Comparison of ENCODE assay signal across 10 cellular contexts in the genomic region with DNA sequence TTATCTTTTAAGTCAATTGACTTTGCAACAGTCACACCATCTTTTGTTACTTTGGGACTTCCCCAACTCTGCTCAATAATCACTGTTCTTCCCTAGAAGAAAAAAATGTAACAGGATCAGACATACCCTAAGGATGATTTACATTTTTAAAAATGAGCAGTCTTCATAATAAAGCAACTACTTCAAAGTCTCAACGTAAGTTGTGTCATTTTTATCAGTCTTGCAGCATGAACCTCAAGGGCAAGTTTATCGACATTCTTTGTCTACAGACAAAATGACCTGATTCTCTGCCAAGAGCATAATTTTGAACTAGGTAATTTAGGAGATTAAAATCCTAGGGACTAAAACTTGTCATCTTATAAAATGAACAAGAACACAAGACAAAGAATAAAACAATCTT. TPM values are rescaled to one million over a fixed set of nuclear protein-coding genes. Genes with fewer than 3 reads are reported as not detected.
DNase-seq lines count a peak whose midpoint lies in the region; ATAC-seq lines count a peak whose summit lies in the region.
"Had no signal": no experiment of that assay in that cellular context is flagged by ENCODE, and none has a peak within 500 bp of the region (broad histone marks: within the 10 kb centered on the region; RNA-seq: fewer than 3 reads in every experiment).

No MANE protein-coding gene starts in this region.

- DNase-seq in stimulated activated naive CD8-positive, alpha-beta T cell treated with anti-CD3 and anti-CD28 coated beads, Interleukin-15, Interleukin-2, amounts not matched to agents 100 U/mL and 50 U/mL, for 24 hours, result no peak
- DNase-seq in activated T-helper 1 cell treated with anti-CD3 and anti-CD28 coated beads, Interleukin-12 subunit alpha, Interleukin-12 subunit beta, Interleukin-2, Interleukin-4 antibody, amounts not matched to agents 30 ng/mL and 10 ng/mL and 1 ng/mL, durations not matched to agents 14 hours and 24 hours and 36 hours (ENCODE audit: low spot score), result no peak
- DNase-seq in UCSD-AML1 (lab: John Stamatoyannopoulos, UW; ENCODE audit: unreplicated experiment), result no peak
- no peak for DNase-seq in NCI-H1105 (lab: John Stamatoyannopoulos, UW)
- DNase-seq in NCI-H748 treated with DMSO at 0.1 percent for 48 hours (lab: John Stamatoyannopoulos, UW), result no peak
- DNase-seq: KG1, lower lobe of right lung had no signal

- H3K36me3 Mint-ChIP-seq in stimulated activated naive CD8-positive, alpha-beta T cell treated with anti-CD3 and anti-CD28 coated beads, Interleukin-15, Interleukin-2, amounts not matched to agents 100 ng/mL and 50 ng/mL, for 24 hours (ENCODE audit: low read depth), result peaks cover 86% of the 10 kb centered on the region
- peaks cover 71% of the 10 kb centered on the region for H3K36me3 Mint-ChIP-seq in activated T-helper 1 cell treated with anti-CD3 and anti-CD28 coated beads, Interleukin-12 subunit alpha, Interleukin-12 subunit beta, Interleukin-2, Interleukin-4 antibody, amounts not matched to agents 30 ng/mL and 10 ng/mL and 1 ng/mL, durations not matched to agents 14 hours and 24 hours and 36 hours (ENCODE audit: low read depth)

- H3K27me3 ChIP-seq in iPS-18a (ENCODE audit: control insufficient read depth, insufficient read depth, low read length), result no peaks in the 10 kb centered on the region

- peak overlapping the region; percentile 97 for H3K4me3 Mint-ChIP-seq in stimulated activated naive CD8-positive, alpha-beta T cell treated with anti-CD3 and anti-CD28 coated beads, Interleukin-15, Interleukin-2, amounts not matched to agents 100 ng/mL and 50 ng/mL, for 24 hours
- H3K4me3 Mint-ChIP-seq in activated T-helper 1 cell treated with anti-CD3 and anti-CD28 coated beads, Interleukin-12 subunit alpha, Interleukin-12 subunit beta, Interleukin-2, Interleukin-4 antibody, amounts not matched to agents 30 ng/mL and 10 ng/mL and 1 ng/mL, durations not matched to agents 14 hours and 24 hours and 36 hours, result peak overlapping the region; percentile 100

- H3K27ac Mint-ChIP-seq in stimulated activated naive CD8-positive, alpha-beta T cell treated with anti-CD3 and anti-CD28 coated beads, Interleukin-15, Interleukin-2, amounts not matched to agents 100 ng/mL and 50 ng/mL, for 24 hours, result peak overlapping the region; percentile 99
- peak overlapping the region; percentile 18 for H3K27ac Mint-ChIP-seq in activated T-helper 1 cell treated with anti-CD3 and anti-CD28 coated beads, Interleukin-12 subunit alpha, Interleukin-12 subunit beta, Interleukin-2, Interleukin-4 antibody, amounts not matched to agents 30 ng/mL and 10 ng/mL and 1 ng/mL, durations not matched to agents 14 hours and 24 hours and 36 hours

- peaks cover 72% of the 10 kb centered on the region for H3K36me3 ChIP-seq in iPS-18a (ENCODE audit: control insufficient read depth, low read depth, low read length)

- H3K9me3 Mint-ChIP-seq in stimulated activated naive CD8-positive, alpha-beta T cell treated with anti-CD3 and anti-CD28 coated beads, Interleukin-15, Interleukin-2, amounts not matched to agents 100 ng/mL and 50 ng/mL, for 24 hours, result no peaks in the 10 kb centered on the region
- no peaks in the 10 kb centered on the region for H3K9me3 Mint-ChIP-seq in activated T-helper 1 cell treated with anti-CD3 and anti-CD28 coated beads, Interleukin-12 subunit alpha, Interleukin-12 subunit beta, Interleukin-2, Interleukin-4 antibody, amounts not matched to agents 30 ng/mL and 10 ng/mL and 1 ng/mL, durations not matched to agents 14 hours and 24 hours and 36 hours

- no peak for ATAC-seq in stimulated activated naive CD8-positive, alpha-beta T cell treated with anti-CD3 and anti-CD28 coated beads, Interleukin-15, Interleukin-2, amounts not matched to agents 100 U/mL and 50 U/mL, for 24 hours
- no peak for ATAC-seq in HG03432 (IDR thresholded peaks at IDR 0.05; ENCODE audit: unreplicated experiment)
- ATAC-seq: lower lobe of right lung had no signal

- H3K4me3 ChIP-seq in iPS-18a (ENCODE audit: low read length), result peak overlapping the region; percentile 92

- peaks cover 56% of the 10 kb centered on the region for H3K4me1 Mint-ChIP-seq in stimulated activated naive CD8-positive, alpha-beta T cell treated with anti-CD3 and anti-CD28 coated beads, Interleukin-15, Interleukin-2, amounts not matched to agents 100 ng/mL and 50 ng/mL, for 24 hours (ENCODE audit: low read depth)
- H3K4me1 Mint-ChIP-seq in activated T-helper 1 cell treated with anti-CD3 and anti-CD28 coated beads, Interleukin-12 subunit alpha, Interleukin-12 subunit beta, Interleukin-2, Interleukin-4 antibody, amounts not matched to agents 30 ng/mL and 10 ng/mL and 1 ng/mL, durations not matched to agents 14 hours and 24 hours and 36 hours (ENCODE audit: low read depth), result peaks cover 54% of the 10 kb centered on the region

- peaks cover 26% of the 10 kb centered on the region for H3K4me1 ChIP-seq in iPS-18a (ENCODE audit: control insufficient read depth, low read depth, low read length)

- H3K9me3 ChIP-seq in iPS-18a (ENCODE audit: control insufficient read depth, low read depth, low read length), result no peaks in the 10 kb centered on the region
- H3K9me3 ChIP-seq: lower lobe of right lung had no signal

- H3K27ac ChIP-seq in iPS-18a (ENCODE audit: low read length), result no peak overlapping the region
- H3K27ac ChIP-seq: lower lobe of right lung had no signal

- H3K27me3 Mint-ChIP-seq in stimulated activated naive CD8-positive, alpha-beta T cell treated with anti-CD3 and anti-CD28 coated beads, Interleukin-15, Interleukin-2, amounts not matched to agents 100 ng/mL and 50 ng/mL, for 24 hours, result no peaks in the 10 kb centered on the region
- H3K27me3 Mint-ChIP-seq in activated T-helper 1 cell treated with anti-CD3 and anti-CD28 coated beads, Interleukin-12 subunit alpha, Interleukin-12 subunit beta, Interleukin-2, Interleukin-4 antibody, amounts not matched to agents 30 ng/mL and 10 ng/mL and 1 ng/mL, durations not matched to agents 14 hours and 24 hours and 36 hours (ENCODE audit: insufficient read depth), result no peaks in the 10 kb centered on the region

- intact Hi-C loops in activated T-helper 1 cell treated with anti-CD3 and anti-CD28 coated beads, Interleukin-12 subunit alpha, Interleukin-12 subunit beta, Interleukin-2, Interleukin-4 antibody, amounts not matched to agents 30 ng/mL and 10 ng/mL and 1 ng/mL, durations not matched to agents 14 hours and 24 hours and 36 hours (cut with micrococcal nuclease), result loop anchor here (5.0 kb wide), 3 partner anchors 95 to 300 kb away; no protein-coding TSS in a partner anchor

- peak overlapping the region; percentile 88 for H3K9ac ChIP-seq in iPS-18a (ENCODE audit: low read length)

RNA-seq across cellular contexts. Expression of a gene that starts 2.3 kb away (rescaled TPM):
- total RNA-seq in activated T-helper 1 cell treated with anti-CD3 and anti-CD28 coated beads, Interleukin-12 subunit alpha, Interleukin-12 subunit beta, Interleukin-2, Interleukin-4 antibody, amounts not matched to agents 30 ng/mL and 10 ng/mL and 1 ng/mL, durations not matched to agents 14 hours and 24 hours and 36 hours, result 811 and 821 TPM in 2 replicates

RNA-seq across cellular contexts. Expression of a gene that starts 2.9 kb away (rescaled TPM):
- total RNA-seq in activated T-helper 1 cell treated with anti-CD3 and anti-CD28 coated beads, Interleukin-12 subunit alpha, Interleukin-12 subunit beta, Interleukin-2, Interleukin-4 antibody, amounts not matched to agents 30 ng/mL and 10 ng/mL and 1 ng/mL, durations not matched to agents 14 hours and 24 hours and 36 hours, result 325 and 343 TPM in 2 replicates

RNA-seq across cellular contexts. Expression of a gene that starts 18.6 kb away (rescaled TPM):
- total RNA-seq in activated T-helper 1 cell treated with anti-CD3 and anti-CD28 coated beads, Interleukin-12 subunit alpha, Interleukin-12 subunit beta, Interleukin-2, Interleukin-4 antibody, amounts not matched to agents 30 ng/mL and 10 ng/mL and 1 ng/mL, durations not matched to agents 14 hours and 24 hours and 36 hours, result 25.1 and 27.2 TPM in 2 replicates

RNA-seq across cellular contexts. Expression of a gene that starts 43.9 kb away (rescaled TPM):
- 26.9 and 28.8 TPM in 2 replicates for total RNA-seq in activated T-helper 1 cell treated with anti-CD3 and anti-CD28 coated beads, Interleukin-12 subunit alpha, Interleukin-12 subunit beta, Interleukin-2, Interleukin-4 antibody, amounts not matched to agents 30 ng/mL and 10 ng/mL and 1 ng/mL, durations not matched to agents 14 hours and 24 hours and 36 hours
